In the genomic region with DNA sequence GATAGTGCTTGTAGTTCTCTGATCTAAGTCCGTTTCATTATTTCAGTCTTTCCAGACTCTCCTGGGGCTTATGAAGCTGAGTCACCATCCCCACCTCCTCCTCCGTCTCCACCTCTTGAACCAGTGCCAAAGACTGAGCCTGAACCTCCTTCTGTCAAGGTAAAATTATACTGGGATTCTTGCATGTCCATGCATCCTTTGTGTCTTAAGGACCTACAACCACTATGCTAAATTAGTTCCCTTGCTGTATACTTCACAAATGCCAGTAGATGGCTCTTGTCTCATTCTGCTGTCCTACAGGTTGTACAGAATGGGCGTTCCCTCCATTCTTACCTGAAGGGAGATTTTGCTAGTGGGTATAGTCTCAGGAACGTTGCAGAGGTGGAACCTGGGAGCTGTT, we compare ENCODE assay signal across 10 cellular contexts. TPM values are rescaled to one million over a fixed set of nuclear protein-coding genes. Genes with fewer than 3 reads are reported as not detected.
DNase-seq lines count a peak whose midpoint lies in the region; ATAC-seq and TF ChIP-seq lines count a peak whose summit lies in the region.
"Had no signal": no experiment of that assay in that cellular context is flagged by ENCODE, and none has a peak within 500 bp of the region (broad histone marks: within the 10 kb centered on the region; RNA-seq: fewer than 3 reads in every experiment).

No MANE protein-coding gene starts in this region.

- no peaks in the 10 kb centered on the region for H3K27me3 ChIP-seq in body of pancreas
- H3K27me3 ChIP-seq in CD4-positive, alpha-beta T cell (ENCODE audit: control insufficient read depth, insufficient read depth, low read length): no peaks in the 10 kb centered on the region

- TF ChIP-seq CTCF in AG09309 (IDR thresholded peaks at IDR 0.05; ENCODE audit: control insufficient read depth, insufficient read depth, low read depth, low read length, missing control alignments): peak; percentile 50
- peak; percentile 4 to 59 (median 50) for TF ChIP-seq CTCF in body of pancreas (IDR thresholded peaks at IDR 0.05)
- TF ChIP-seq CTCF in CD4-positive, alpha-beta T cell (IDR thresholded peaks at IDR 0.05): no peak

- no peak overlapping the region for H3K27ac ChIP-seq in body of pancreas
- H3K27ac ChIP-seq in CD4-positive, alpha-beta T cell (ENCODE audit: low read depth, low read length): no peak overlapping the region

- CTCF ChIA-PET in CD4-positive, alpha-beta T cell (lab: Charles Lee): no interaction called here

- peak; percentile 73 for ATAC-seq in body of pancreas
- ATAC-seq in CD4-positive, alpha-beta T cell (ENCODE audit: poor library complexity): no peak
- ATAC-seq: natural killer cell had no signal

- H3K4me3 Mint-ChIP-seq in CD4-positive, alpha-beta T cell: no peak overlapping the region
- H3K4me3 Mint-ChIP-seq: natural killer cell had no signal

- POLR2A ChIA-PET in CD4-positive, alpha-beta T cell (lab: Charles Lee): no interaction called here

- DNase-seq in AG09309 (ENCODE audit: low read depth) (no peak), HuH-7.5 (ENCODE audit: low spot score) (peak; percentile 17), body of pancreas (peak in 3 of 4 donors; percentile 6 to 40 (median 16)), left kidney (ENCODE audit: low read depth, low spot score) (peak; percentile 12), NCI-H187 treated with DMSO at 0.1 percent for 48 hours (lab: John Stamatoyannopoulos, UW) (no peak), COLO668 (lab: John Stamatoyannopoulos, UW; ENCODE audit: unreplicated experiment) (no peak), occipital lobe (lab: John Stamatoyannopoulos, UW) (no peak)
- no peak for DNase-seq in CD4-positive, alpha-beta T cell
- DNase-seq: activated effector memory CD4-positive, alpha-beta T cell treated with anti-CD3 and anti-CD28 coated beads, Interleukin-2, amount 50 U/mL, for 16 hours; natural killer cell had no signal

- peaks cover 95% of the 10 kb centered on the region for H3K36me3 Mint-ChIP-seq in CD4-positive, alpha-beta T cell (ENCODE audit: low read depth)

- intact Hi-C loops in body of pancreas (cut with DNase I): no loop called here
- intact Hi-C loops in CD4-positive, alpha-beta T cell (cut with DNase I, micrococcal nuclease): no loop called here

- no peaks in the 10 kb centered on the region for H3K4me1 Mint-ChIP-seq in CD4-positive, alpha-beta T cell (ENCODE audit: low read depth)
- H3K4me1 Mint-ChIP-seq: natural killer cell had no signal

- H3K9me3 ChIP-seq in body of pancreas: no peaks in the 10 kb centered on the region
- no peaks in the 10 kb centered on the region for H3K9me3 ChIP-seq in CD4-positive, alpha-beta T cell (ENCODE audit: control insufficient read depth, low read length)

- H3K4me1 ChIP-seq in body of pancreas: no peaks in the 10 kb centered on the region

- no peaks in the 10 kb centered on the region for H3K27me3 Mint-ChIP-seq in CD4-positive, alpha-beta T cell

- H3K27ac Mint-ChIP-seq in CD4-positive, alpha-beta T cell: no peak overlapping the region
- H3K27ac Mint-ChIP-seq: natural killer cell had no signal

- TF ChIP-seq POLR2A in body of pancreas (IDR thresholded peaks at IDR 0.05): no peak

- H3K9me3 Mint-ChIP-seq in CD4-positive, alpha-beta T cell: no peaks in the 10 kb centered on the region
- H3K9me3 Mint-ChIP-seq: natural killer cell had no signal

- no peak overlapping the region for H3K4me3 ChIP-seq in AG09309 (ENCODE audit: control insufficient read depth, low read depth, low read length)
- H3K4me3 ChIP-seq in body of pancreas: no peak overlapping the region

- peaks cover 0 to 7% of the 10 kb centered on the region in 2 donors for H3K36me3 ChIP-seq in body of pancreas (replicated peaks in 1 of 2; ENCODE audit: insufficient read depth in 1 of 2, low read depth in 2 of 2)

- 34 to 44% methylated on average over 4 of the region's 4 CpGs for WGBS in body of pancreas, 2 donors

RNA-seq across cellular contexts. Expression of a gene that starts 42.2 kb away (rescaled TPM):
- total RNA-seq in body of pancreas: 10 to 100 TPM in 1 of 2 donors, 1 to 10 TPM in 1; 9.3 to 13.8 TPM
- total RNA-seq in occipital lobe: 14.5 TPM
- total RNA-seq in CD4-positive, alpha-beta T cell: 1 to 10 TPM; 4.6 to 5.2 TPM

Comparison
In these comparisons a context has a peak if more than half of its experiments do, and no peak if none do; other contexts are left out.
1. DNase-seq: peak in HuH-7.5 (single experiment), body of pancreas (3 of 4) and left kidney (single experiment); none in AG09309 (single experiment), NCI-H187 treated with DMSO at 0.1 percent for 48 hours (single experiment), COLO668 (single experiment), occipital lobe (single experiment) and CD4-positive, alpha-beta T cell (0 of 10).